ENCODE assay signal across 12 cellular contexts in the genomic region with DNA sequence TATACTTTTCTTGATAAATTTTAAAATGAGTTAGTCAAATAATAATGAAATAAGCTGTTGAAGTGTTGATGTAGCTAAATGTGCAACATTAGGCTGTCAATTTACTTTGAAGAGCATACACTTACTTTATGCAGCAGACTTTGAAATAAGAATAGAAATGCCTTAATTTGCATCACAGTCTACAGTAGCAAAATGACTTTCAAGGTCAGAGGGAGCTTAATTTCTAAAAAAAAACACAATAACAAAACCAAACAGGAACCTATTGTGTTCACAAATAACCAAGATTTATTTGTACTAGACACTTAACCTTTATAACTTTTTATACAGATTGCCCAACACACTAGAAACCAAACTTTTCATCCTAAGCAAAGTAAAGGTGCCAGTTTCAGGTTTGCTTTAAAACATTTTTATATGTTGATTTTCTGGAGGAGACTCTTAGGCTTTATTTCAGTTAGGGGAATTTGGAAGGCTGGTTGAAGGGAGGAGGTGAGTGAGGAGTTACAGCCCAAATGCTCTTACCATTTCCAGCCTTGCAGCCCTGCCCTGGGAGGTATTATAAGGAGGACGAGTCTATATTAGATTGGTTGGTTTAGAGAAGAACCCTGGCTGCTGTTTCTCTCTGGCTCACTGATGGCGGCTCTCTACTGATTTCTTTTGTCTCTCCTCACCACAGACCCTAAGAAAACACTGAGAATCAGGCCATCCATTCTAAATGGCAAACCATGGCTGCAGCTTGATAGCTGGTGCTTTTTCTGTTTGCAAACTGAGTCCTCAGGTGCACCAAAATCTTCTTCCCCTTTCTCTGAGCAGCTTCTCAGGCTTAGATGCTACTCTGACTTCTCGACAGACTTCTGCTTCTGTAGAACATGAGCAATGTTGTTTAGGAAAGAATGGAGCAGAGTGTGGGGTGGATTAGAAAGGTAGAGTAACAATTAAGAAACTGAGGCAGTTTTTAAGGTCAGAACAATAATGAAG. TPM values are rescaled to one million over a fixed set of nuclear protein-coding genes. Genes with fewer than 3 reads are reported as not detected.
DNase-seq lines count a peak whose midpoint lies in the region; ATAC-seq and TF ChIP-seq lines count a peak whose summit lies in the region.
"Had no signal": no experiment of that assay in that cellular context is flagged by ENCODE, and none has a peak within 500 bp of the region (broad histone marks: within the 10 kb centered on the region; RNA-seq: fewer than 3 reads in every experiment).

No MANE protein-coding gene starts in this region.

- no peaks in the 10 kb centered on the region for H3K79me2 ChIP-seq in KMS-11 (ENCODE audit: insufficient read depth, low read depth)
- H3K79me2 ChIP-seq in osteoblast (ENCODE audit: insufficient read depth, low read length) = no peaks in the 10 kb centered on the region
- no peaks in the 10 kb centered on the region for H3K79me2 ChIP-seq in Karpas-422 (ENCODE audit: low read length)

- H3K4me3 Mint-ChIP-seq in CD4-positive, alpha-beta T cell = peak overlapping the region; percentile 13

- CTCF ChIA-PET in CD4-positive, alpha-beta T cell (lab: Charles Lee) = interaction anchor here (1.3 kb wide), 1 partner anchor 9 kb away, joined by 5 read pairs; no protein-coding TSS in a partner anchor

- no peak for DNase-seq in CD4-positive, alpha-beta T cell
- DNase-seq in osteoblast (ENCODE audit: insufficient read length, low spot score, missing footprints) = no peak
- no peak for DNase-seq in Karpas-422
- DNase-seq in SW 1271 (lab: John Stamatoyannopoulos, UW) = no peak
- no peak for DNase-seq in SHP77 treated with DMSO at 0.1 percent for 48 hours (lab: John Stamatoyannopoulos, UW)
- DNase-seq: BE2C, left cardiac atrium, NCI-H446 treated with DMSO at 0.1 percent for 48 hours had no signal

- no peak overlapping the region for H3K27ac Mint-ChIP-seq in CD4-positive, alpha-beta T cell

- no peaks in the 10 kb centered on the region for H3K9me3 ChIP-seq in CD4-positive, alpha-beta T cell (ENCODE audit: control insufficient read depth, low read length)
- H3K9me3 ChIP-seq in osteoblast (ENCODE audit: low read depth, low read length) (no peaks in the 10 kb centered on the region), Karpas-422 (ENCODE audit: low read length) (no peaks in the 10 kb centered on the region)
- H3K9me3 ChIP-seq: BE2C had no signal

- no peaks in the 10 kb centered on the region for H3K9me2 ChIP-seq in Karpas-422 (replicated peaks; ENCODE audit: insufficient read depth, low read length)

- H3K4me1 ChIP-seq in KMS-11 (ENCODE audit: low read depth, poor library complexity, severe bottlenecking) (peaks cover 18% of the 10 kb centered on the region), osteoblast (ENCODE audit: insufficient read depth, low read length) (peaks cover 35% of the 10 kb centered on the region), Karpas-422 (ENCODE audit: low read length) (peaks cover 20% of the 10 kb centered on the region)
- H3K4me1 ChIP-seq: parathyroid adenoma had no signal

- no peak for ATAC-seq in CD4-positive, alpha-beta T cell (ENCODE audit: poor library complexity)
- peak; percentile 60 for ATAC-seq in GM19043 (IDR thresholded peaks at IDR 0.05; ENCODE audit: low read depth, unreplicated experiment)
- peak; percentile 60 for ATAC-seq in HG02759 (IDR thresholded peaks at IDR 0.05; ENCODE audit: unreplicated experiment)
- ATAC-seq: left cardiac atrium had no signal

- intact Hi-C loops in CD4-positive, alpha-beta T cell (cut with DNase I, micrococcal nuclease) = no loop called here

- no peaks in the 10 kb centered on the region for H3K36me3 ChIP-seq in KMS-11 (ENCODE audit: insufficient read depth)
- H3K36me3 ChIP-seq in osteoblast (ENCODE audit: insufficient read depth, low read length) = no peaks in the 10 kb centered on the region
- no peaks in the 10 kb centered on the region for H3K36me3 ChIP-seq in Karpas-422 (ENCODE audit: insufficient read depth, low read length)
- H3K36me3 ChIP-seq: BE2C had no signal

- peaks cover 44% of the 10 kb centered on the region for H3K4me1 Mint-ChIP-seq in CD4-positive, alpha-beta T cell (ENCODE audit: low read depth)

- H2AFZ ChIP-seq in KMS-11 (ENCODE audit: low read depth) (no peak overlapping the region), osteoblast (ENCODE audit: low read length) (no peak overlapping the region), Karpas-422 (ENCODE audit: low read length) (no peak overlapping the region)
- H2AFZ ChIP-seq: parathyroid adenoma had no signal

- H4K20me1 ChIP-seq in KMS-11 (ENCODE audit: insufficient read depth) (no peaks in the 10 kb centered on the region), osteoblast (ENCODE audit: insufficient read depth, low read length) (no peaks in the 10 kb centered on the region), Karpas-422 (ENCODE audit: insufficient read depth, low read depth, low read length) (peaks cover 15% of the 10 kb centered on the region)

- H3K4me2 ChIP-seq in KMS-11 = 0 out of 2 replicates have a peak overlapping the region, but pooled peaks have one; percentile 0
- H3K4me2 ChIP-seq in osteoblast (ENCODE audit: insufficient read depth, low read length) = no peak overlapping the region
- H3K4me2 ChIP-seq in Karpas-422 (ENCODE audit: low read depth, low read length, poor library complexity, severe bottlenecking) = no peak overlapping the region

- no peak overlapping the region for H3K27ac ChIP-seq in CD4-positive, alpha-beta T cell (ENCODE audit: low read depth, low read length)
- H3K27ac ChIP-seq in KMS-11 (no peak overlapping the region), osteoblast (ENCODE audit: low read depth, low read length) (no peak overlapping the region), Karpas-422 (ENCODE audit: low read length) (no peak overlapping the region)
- H3K27ac ChIP-seq: parathyroid adenoma had no signal

- POLR2A ChIA-PET in CD4-positive, alpha-beta T cell (lab: Charles Lee) = interaction anchor here (0.9 to 2.4 kb wide), 5 partner anchors 8 to 352 kb away, joined by 3 to 7 read pairs (median 5); no protein-coding TSS in a partner anchor

- H3K27me3 Mint-ChIP-seq in CD4-positive, alpha-beta T cell = no peaks in the 10 kb centered on the region

- H3K9ac ChIP-seq in KMS-11 = no peak overlapping the region
- no peak overlapping the region for H3K9ac ChIP-seq in Karpas-422 (ENCODE audit: low read length)
- H3K9ac ChIP-seq: parathyroid adenoma had no signal

- H3K27me3 ChIP-seq in CD4-positive, alpha-beta T cell (ENCODE audit: control insufficient read depth, insufficient read depth, low read length) = no peaks in the 10 kb centered on the region
- H3K27me3 ChIP-seq in KMS-11 (ENCODE audit: insufficient read depth, low read depth) = no peaks in the 10 kb centered on the region
- H3K27me3 ChIP-seq in osteoblast (ENCODE audit: insufficient read depth, low read length) = no peaks in the 10 kb centered on the region
- no peaks in the 10 kb centered on the region for H3K27me3 ChIP-seq in Karpas-422 (ENCODE audit: low read length)
- H3K27me3 ChIP-seq: BE2C had no signal

- no peaks in the 10 kb centered on the region for H3K36me3 Mint-ChIP-seq in CD4-positive, alpha-beta T cell (ENCODE audit: low read depth)

- TF ChIP-seq CTCF in CD4-positive, alpha-beta T cell (IDR thresholded peaks at IDR 0.05) = no peak
- no peak for TF ChIP-seq CTCF in KMS-11 (conservative IDR thresholded peaks at IDR 0.05; ENCODE audit: low read depth, low read length)
- TF ChIP-seq CTCF in osteoblast (IDR thresholded peaks at IDR 0.05; ENCODE audit: extremely low read depth, low read depth, low read length) = no peak

- H3K4me3 ChIP-seq in KMS-11 (IDR thresholded peaks at IDR 0.05; ENCODE audit: insufficient read depth, low read depth, low read length) = no peak overlapping the region
- H3K4me3 ChIP-seq in osteoblast (ENCODE audit: insufficient read depth, low read length) = no peak overlapping the region
- H3K4me3 ChIP-seq in Karpas-422 (ENCODE audit: low read length) = no peak overlapping the region

- no peaks in the 10 kb centered on the region for H3K9me3 Mint-ChIP-seq in CD4-positive, alpha-beta T cell

RNA-seq across cellular contexts. Expression of a gene that starts 55.2 kb away (rescaled TPM):
- 10 to 100 TPM; 32.9 to 36.5 TPM for total RNA-seq in CD4-positive, alpha-beta T cell
- 15.9 and 16.6 TPM in 2 replicates for total RNA-seq in osteoblast
- 33.6 and 44.0 TPM in 2 replicates for total RNA-seq in Karpas-422 (2014; rRNA removed; shearing (Covaris generic); ENCODE audit: low replicate concordance)
